20 cellular contexts compared by ENCODE assay signal in genomic region chr10:58431903-58432302, GRCh38. TPM values are rescaled to one million over a fixed set of nuclear protein-coding genes. Genes with fewer than 3 reads are reported as not detected.
DNase-seq lines count a peak whose midpoint lies in the region; ATAC-seq and TF ChIP-seq lines count a peak whose summit lies in the region.
"Had no signal": no experiment of that assay in that cellular context is flagged by ENCODE, and none has a peak within 500 bp of the region (broad histone marks: within the 10 kb centered on the region; RNA-seq: fewer than 3 reads in every experiment).

No MANE protein-coding gene starts in this region.

- intact Hi-C loops in IMR-90 (cut with micrococcal nuclease): no loop called here
- intact Hi-C loops in naive thymus-derived CD4-positive, alpha-beta T cell (cut with micrococcal nuclease): no loop called here

- no peak overlapping the region for H2AK9ac ChIP-seq in IMR-90 (replicated peaks; ENCODE audit: low read depth, low read length, poor library complexity)

- H3K9me3 ChIP-seq in IMR-90 (ENCODE audit: control insufficient read depth, insufficient read depth, low read length): no peaks in the 10 kb centered on the region
- H3K9me3 ChIP-seq in naive thymus-derived CD4-positive, alpha-beta T cell (ENCODE audit: control insufficient read depth in 2 of 3, low read length in 3 of 3): no peaks in the 10 kb centered on the region
- H3K9me3 ChIP-seq: SK-N-SH had no signal

- H3K27ac Mint-ChIP-seq in naive thymus-derived CD4-positive, alpha-beta T cell: no peak overlapping the region
- H3K27ac Mint-ChIP-seq: CD14-positive monocyte had no signal

- TF ChIP-seq RAD21 in IMR-90 (IDR thresholded peaks at IDR 0.05; ENCODE audit: low read length): no peak

- no peak for ATAC-seq in IMR-90 (ENCODE audit: low read depth)
- ATAC-seq in naive thymus-derived CD4-positive, alpha-beta T cell: no peak

- H2AFZ ChIP-seq in IMR-90 (replicated peaks; ENCODE audit: low read length, poor library complexity): no peak overlapping the region

- H3K79me1 ChIP-seq in IMR-90 (ENCODE audit: low read depth in 1 of 2, low read length in 2 of 2): no peaks in the 10 kb centered on the region

- no peak overlapping the region for H3K18ac ChIP-seq in IMR-90 (ENCODE audit: low read depth, low read length)

- peak; percentile 43 for DNase-seq in IMR-90
- peak; percentile 32 for DNase-seq in astrocyte of the hippocampus (ENCODE audit: low read depth, low spot score)
- peak; percentile 66 for DNase-seq in fibroblast of the aortic adventitia (ENCODE audit: low read depth)
- DNase-seq in skeletal muscle cell (ENCODE audit: low read depth): peak; percentile 47
- DNase-seq in activated CD8-positive, alpha-beta memory T cell treated with anti-CD3 and anti-CD28 coated beads, Interleukin-2, amount 50 U/mL, for 4 hours: no peak
- DNase-seq in OCI-M1 (lab: John Stamatoyannopoulos, UW): no peak
- no peak for DNase-seq in HK-2 (ENCODE audit: unreplicated experiment)
- DNase-seq in naive thymus-derived CD4-positive, alpha-beta T cell: no peak
- DNase-seq: ACHN, AML-193, DMS79 treated with DMSO at 0.1 percent for 48 hours, H7, MG63, NCI-H1092, NCI-H2081, NCI-H2171 treated with DMSO at 0.1 percent for 48 hours, SHP77, SK-N-SH had no signal

- H2BK120ac ChIP-seq in IMR-90 (ENCODE audit: low read depth, low read length): 0 out of 2 replicates have a peak overlapping the region, but pooled peaks have one; percentile 3

- BruUV-seq in IMR-90 (replicated peaks; lab: Mats Ljungman, UMichigan): no TSS peak

- H3K14ac ChIP-seq in IMR-90 (replicated peaks; ENCODE audit: low read depth, low read length): no peak overlapping the region; the same call in 1 of the 2 replicates

- H2BK5ac ChIP-seq in IMR-90 (ENCODE audit: low read depth, low read length, poor library complexity, severe bottlenecking): peak overlapping the region; percentile 24

- H3K4me3 ChIP-seq in IMR-90 (ENCODE audit: insufficient read depth, low read depth, low read length) (no peak overlapping the region), fibroblast of the aortic adventitia (ENCODE audit: low read depth, low read length) (no peak overlapping the region), skeletal muscle cell (ENCODE audit: low read depth, low read length) (no peak overlapping the region)
- no peak overlapping the region for H3K4me3 ChIP-seq in naive thymus-derived CD4-positive, alpha-beta T cell (ENCODE audit: low read length)
- H3K4me3 ChIP-seq: MG63 had no signal

- H3K9me3 Mint-ChIP-seq in naive thymus-derived CD4-positive, alpha-beta T cell: peaks cover 0 to 10% (median 0%) of the 10 kb centered on the region in 11 donors

- no peaks in the 10 kb centered on the region for H3K36me3 ChIP-seq in IMR-90 (ENCODE audit: control insufficient read depth, insufficient read depth, low read length)
- no peaks in the 10 kb centered on the region for H3K36me3 ChIP-seq in naive thymus-derived CD4-positive, alpha-beta T cell (ENCODE audit: control insufficient read depth in 2 of 3, insufficient read depth in 3 of 3, low read length in 3 of 3)
- H3K36me3 ChIP-seq: MG63 had no signal

- no peak overlapping the region for H3K9ac ChIP-seq in IMR-90 (ENCODE audit: low read depth, low read length)
- H3K9ac ChIP-seq: SK-N-SH had no signal

- dilution Hi-C loops in IMR-90 (cut with HindIII; ENCODE audit: low sequenced_read_pairs, unreplicated experiment): no loop called here

- no peaks in the 10 kb centered on the region for H3K9me1 ChIP-seq in IMR-90 (ENCODE audit: insufficient read depth, low read length)

- peak overlapping the region; percentile 8; the same call in 1 of the 2 replicates for H3K4ac ChIP-seq in IMR-90 (ENCODE audit: low read depth, low read length)

- H2BK20ac ChIP-seq in IMR-90 (ENCODE audit: low read depth, low read length): no peak overlapping the region

- H2AK5ac ChIP-seq in IMR-90 (ENCODE audit: low read depth, low read length): peak overlapping the region; percentile 48; the same call in 1 of the 2 replicates

- H4K8ac ChIP-seq in IMR-90 (ENCODE audit: low read depth in 2 of 2, low read length in 2 of 2): no peak overlapping the region

- H3K4me2 ChIP-seq in IMR-90 (ENCODE audit: low read depth, low read length): no peak overlapping the region
- H3K4me2 ChIP-seq: SK-N-SH had no signal

- POLR2A ChIA-PET in IMR-90 (lab: Charles Lee; ENCODE audit: unreplicated experiment): no interaction called here
- POLR2A ChIA-PET in naive thymus-derived CD4-positive, alpha-beta T cell (lab: Charles Lee): interaction anchor here (1.0 kb wide), 1 partner anchor 129 kb away, joined by 3 read pairs; no protein-coding TSS in a partner anchor

- H4K5ac ChIP-seq in IMR-90 (ENCODE audit: low read depth, low read length): no peak overlapping the region

- H4K91ac ChIP-seq in IMR-90 (ENCODE audit: insufficient read depth, low read depth, low read length): peak overlapping the region; percentile 55; the same call in 1 of the 2 replicates

- peaks cover 5 to 26% (median 8%) of the 10 kb centered on the region in 5 donors for H3K27me3 Mint-ChIP-seq in naive thymus-derived CD4-positive, alpha-beta T cell

- H3K4me3 Mint-ChIP-seq in naive thymus-derived CD4-positive, alpha-beta T cell: no peak overlapping the region
- H3K4me3 Mint-ChIP-seq: CD14-positive monocyte had no signal

- H3K4me1 Mint-ChIP-seq in naive thymus-derived CD4-positive, alpha-beta T cell: peaks cover 3 to 20% (median 16%) of the 10 kb centered on the region in 7 donors
- H3K4me1 Mint-ChIP-seq: CD14-positive monocyte had no signal

- TF ChIP-seq CTCF in IMR-90 (conservative IDR thresholded peaks at IDR 0.05; ENCODE audit: low read depth, low read length) (no peak), fibroblast of the aortic adventitia (IDR thresholded peaks at IDR 0.05; ENCODE audit: insufficient read depth, low read length) (no peak)

- in situ Hi-C loops in IMR-90 (cut with MboI; ENCODE audit: low sequenced_read_pairs): no loop called here

- H4K20me1 ChIP-seq in IMR-90 (ENCODE audit: insufficient read depth, low read length): no peaks in the 10 kb centered on the region; the same call in 1 of the 2 replicates

- CTCF ChIA-PET in IMR-90 (lab: Yijun Ruan, JAX): no interaction called here
- CTCF ChIA-PET in naive thymus-derived CD4-positive, alpha-beta T cell (lab: Charles Lee): no interaction called here

- WGBS in IMR-90 (ENCODE audit: extremely low coverage in 2 of 2, insufficient read length in 1 of 2), 2 experiments: 100% methylated on average over 1 of the region's 2 CpGs; no CpG with 5 or more reads in 1 of the 2 experiments

- no peak overlapping the region for H3K23ac ChIP-seq in IMR-90 (ENCODE audit: low read depth, low read length)

- H3K27me3 ChIP-seq in IMR-90 (ENCODE audit: control insufficient read depth, insufficient read depth, low read length): no peaks in the 10 kb centered on the region
- H3K27me3 ChIP-seq in naive thymus-derived CD4-positive, alpha-beta T cell (ENCODE audit: control insufficient read depth in 2 of 2, insufficient read depth in 2 of 2, low read length in 2 of 2): peaks cover 0 to 4% of the 10 kb centered on the region in 2 donors
- H3K27me3 ChIP-seq: MG63 had no signal

- H3K27ac ChIP-seq in IMR-90 (ENCODE audit: insufficient read depth, low read length): no peak overlapping the region
- H3K27ac ChIP-seq in naive thymus-derived CD4-positive, alpha-beta T cell (ENCODE audit: low read depth, low read length): no peak overlapping the region
- H3K27ac ChIP-seq: HL-60 had no signal

- 0 out of 3 replicates have a peak overlapping the region, but pooled peaks have one; percentile 42 for H2BK15ac ChIP-seq in IMR-90 (ENCODE audit: low read depth, low read length)

- H3K56ac ChIP-seq in IMR-90 (ENCODE audit: extremely low read depth, insufficient read depth, low read length): no peak overlapping the region

- no peak for TF ChIP-seq POLR2A in IMR-90 (IDR thresholded peaks at IDR 0.05; ENCODE audit: low read depth, low read length)

- H3K36me3 Mint-ChIP-seq in naive thymus-derived CD4-positive, alpha-beta T cell: no peaks in the 10 kb centered on the region
- H3K36me3 Mint-ChIP-seq: CD14-positive monocyte had no signal

- H3K4me1 ChIP-seq in IMR-90 (ENCODE audit: control insufficient read depth, insufficient read depth, low read length): peaks cover 7% of the 10 kb centered on the region
- no peaks in the 10 kb centered on the region for H3K4me1 ChIP-seq in naive thymus-derived CD4-positive, alpha-beta T cell (ENCODE audit: control insufficient read depth in 2 of 2, insufficient read depth in 2 of 2, low read length in 2 of 2)

TF ChIP-seq in IMR-90, 13 proteins besides CTCF, POLR2A, EP300 and RAD21 (continues in another document):
- TF ChIP-seq MAFK (IDR thresholded peaks at IDR 0.05; ENCODE audit: low read depth, low read length) (no peak), RFX5 (IDR thresholded peaks at IDR 0.05; ENCODE audit: low read depth, low read length) (no peak), USF2 (IDR thresholded peaks at IDR 0.05; ENCODE audit: low read depth, low read length) (no peak), SMC3 (IDR thresholded peaks at IDR 0.05; ENCODE audit: low read depth, low read length) (no peak), FOS (IDR thresholded peaks at IDR 0.05; ENCODE audit: low read depth, low read length) (no peak), NFE2L2 (IDR thresholded peaks at IDR 0.05; ENCODE audit: low read depth, low read length) (no peak), MXI1 (IDR thresholded peaks at IDR 0.05; ENCODE audit: borderline replicate concordance, low read depth, low read length) (no peak), CHD1 (IDR thresholded peaks at IDR 0.05; ENCODE audit: low read depth, low read length) (no peak)

RNA-seq across cellular contexts. Expression of gene TFAM, which starts 46.7 kb away (rescaled TPM):
- total RNA-seq in IMR-90 (2012; rRNA removed) (16.7 and 26.1 TPM in 2 replicates), fibroblast of the aortic adventitia (ENCODE audit: low replicate concordance) (24.9 and 43.7 TPM in 2 replicates)
- 7.6 and 8.7 TPM in 2 replicates for polyA plus RNA-seq in IMR-90 (2012; rRNA removed)
- polyA plus RNA-seq in IMR-90 (2012; cell fraction: cytosol; rRNA removed): 4.7 and 10.8 TPM in 2 replicates
- polyA plus RNA-seq in IMR-90 (2012; cell fraction: nucleus; rRNA removed; ENCODE audit: low replicate concordance): 2.5 and 3.7 TPM in 2 replicates
- 10 to 100 TPM; 33.1 to 63.2 (median 44.8) TPM for total RNA-seq in naive thymus-derived CD4-positive, alpha-beta T cell
- polyA plus RNA-seq in naive thymus-derived CD4-positive, alpha-beta T cell: 10 to 100 TPM; 43.5 to 52.7 TPM

Comparison
In these comparisons a context has a peak if more than half of its experiments do, and no peak if none do; other contexts are left out.
1. DNase-seq: peak in IMR-90 (single experiment), astrocyte of the hippocampus (single experiment), fibroblast of the aortic adventitia (single experiment) and skeletal muscle cell (single experiment); none in activated CD8-positive, alpha-beta memory T cell treated with anti-CD3 and anti-CD28 coated beads, Interleukin-2, amount 50 U/mL, for 4 hours (single experiment), OCI-M1 (single experiment), HK-2 (single experiment) and naive thymus-derived CD4-positive, alpha-beta T cell (0 of 9).